Comparison of ENCODE assay signal across 1 cellular context in the genomic region with DNA sequence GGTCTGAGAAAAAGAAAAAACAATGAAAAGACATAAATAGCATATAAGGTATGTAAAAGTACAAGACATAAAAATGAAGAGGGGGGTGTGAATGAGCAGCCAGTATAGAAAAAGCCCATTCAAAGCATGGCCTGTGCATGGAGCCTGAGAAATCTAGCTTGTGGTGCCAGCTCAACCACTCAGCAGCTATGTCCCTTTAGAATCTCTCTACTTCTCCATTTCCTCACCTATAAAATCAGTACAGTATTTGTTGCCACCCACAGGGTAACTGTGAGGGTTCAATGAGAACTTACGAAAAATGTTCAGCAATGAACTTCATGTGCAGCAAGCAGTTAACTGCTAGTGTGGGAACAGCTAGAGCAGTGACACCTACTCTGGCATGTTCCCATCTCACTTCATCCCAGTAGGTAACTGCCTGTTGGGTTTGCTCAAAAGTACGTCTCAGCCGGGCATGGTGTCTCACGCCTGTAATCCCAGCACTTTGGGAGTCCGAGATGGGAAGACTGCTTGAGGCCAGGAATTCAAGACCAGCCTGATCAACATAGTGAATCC.
TF ChIP-seq lines count a peak whose summit lies in the region.

No MANE protein-coding gene starts in this region.

TF ChIP-seq in endothelial cell of umbilical vein, 7 proteins besides CTCF, POLR2A, EP300 and RAD21 (continued from another document):
- TF ChIP-seq, protein P1, sequence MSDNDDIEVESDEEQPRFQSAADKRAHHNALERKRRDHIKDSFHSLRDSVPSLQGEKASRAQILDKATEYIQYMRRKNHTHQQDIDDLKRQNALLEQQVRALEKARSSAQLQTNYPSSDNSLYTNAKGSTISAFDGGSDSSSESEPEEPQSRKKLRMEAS (IDR thresholded peaks at IDR 0.05; ENCODE audit: insufficient read depth, insufficient read length), result no peak
- TF ChIP-seq FOS (IDR thresholded peaks at IDR 0.05; ENCODE audit: borderline replicate concordance, insufficient read depth, low read length) (no peak), POLR2AphosphoS5 (IDR thresholded peaks at IDR 0.05; ENCODE audit: insufficient read depth, low read depth, low read length) (no peak), GATA2 (IDR thresholded peaks at IDR 0.05; ENCODE audit: insufficient read depth, insufficient read length, low read depth, low read length) (no peak), JUN (IDR thresholded peaks at IDR 0.05; ENCODE audit: borderline replicate concordance, insufficient read depth, insufficient read length, low read depth) (no peak), EZH2 (IDR thresholded peaks at IDR 0.05; ENCODE audit: borderline replicate concordance, low read depth, low read length, severe bottlenecking) (no peak)
